ENCODE assay signal across 9 cellular contexts in genomic region chr16:62370445-62370844, GRCh38.
"Had no signal": no experiment of that assay in that cellular context is flagged by ENCODE, and none has a peak within 500 bp of the region (broad histone marks: within the 10 kb centered on the region; RNA-seq: fewer than 3 reads in every experiment).

No MANE protein-coding gene starts in this region.

- H2AFZ ChIP-seq: GM23248, GM23338 had no signal

- H3K4me3 ChIP-seq: GM23248, GM23338, HAP-1 had no signal

- H3K27ac ChIP-seq: GM23248 had no signal

- H3K36me3 ChIP-seq: HAP-1 had no signal

- H3K9me3 ChIP-seq: HAP-1 had no signal

- H3K27ac Mint-ChIP-seq: GM23338, HFFc6 had no signal

- DNase-seq: GM23248, GOT3, H7, H9, HCEC 1CT, HFFc6 had no signal

- ATAC-seq: GM23338, HCT116 had no signal

- H3K9ac ChIP-seq: GM23248 had no signal

- H3K4me3 Mint-ChIP-seq: GM23338, H9, HFFc6 had no signal

- H3K4me2 ChIP-seq: GM23338 had no signal
